Comparison of ENCODE assay signal across 9 cellular contexts in genomic region chr2:113175101-113175628, GRCh38. TPM values are rescaled to one million over a fixed set of nuclear protein-coding genes. Genes with fewer than 3 reads are reported as not detected.
A peak's percentile ranks its signal among the peaks of the same experiment; 100 is the strongest.
DNase-seq lines count a peak whose midpoint lies in the region; ATAC-seq, FAIRE-seq and TF ChIP-seq lines count a peak whose summit lies in the region.
"Had no signal": no experiment of that assay in that cellular context is flagged by ENCODE, and none has a peak within 500 bp of the region (broad histone marks: within the 10 kb centered on the region; RNA-seq: fewer than 3 reads in every experiment).

No MANE protein-coding gene starts in this region.

- peak; percentile 47 for ATAC-seq in GM18520 (IDR thresholded peaks at IDR 0.05; ENCODE audit: unreplicated experiment)
- ATAC-seq in HG02763 (IDR thresholded peaks at IDR 0.05; ENCODE audit: unreplicated experiment), result peak; percentile 70

- H3K36me3 ChIP-seq in colonic mucosa (no peaks in the 10 kb centered on the region), A673 (ENCODE audit: insufficient read depth, low read length, poor library complexity, severe bottlenecking) (no peaks in the 10 kb centered on the region), HAP-1 (replicated peaks) (no peaks in the 10 kb centered on the region)

- no peak for FAIRE-seq in D721Med (lab: Jason Lieb, UNC)

- no peak for TF ChIP-seq CTCF in colonic mucosa (IDR thresholded peaks at IDR 0.05)
- TF ChIP-seq CTCF in A673 (conservative IDR thresholded peaks at IDR 0.05; ENCODE audit: low read depth, low read length), result no peak
- no peak for TF ChIP-seq CTCF in D721Med (IDR thresholded peaks at IDR 0.05; ENCODE audit: insufficient read depth, missing control alignments)

- H3K27me3 ChIP-seq in colonic mucosa (no peaks in the 10 kb centered on the region), A673 (replicated peaks; ENCODE audit: insufficient read depth, low read depth, low read length, poor library complexity) (no peaks in the 10 kb centered on the region), HAP-1 (ENCODE audit: low read depth) (no peaks in the 10 kb centered on the region)

- H3K9me3 ChIP-seq in colonic mucosa, result no peaks in the 10 kb centered on the region
- H3K9me3 ChIP-seq in A673 (ENCODE audit: low read depth, low read length, poor library complexity, severe bottlenecking), result no peaks in the 10 kb centered on the region
- H3K9me3 ChIP-seq in HAP-1, result no peaks in the 10 kb centered on the region

- POLR2A ChIA-PET in A673 (lab: Charles Lee; ENCODE audit: low non-redundant PET), result interaction anchor here (0.6 kb wide), 1 partner anchor 96 kb away, joined by 3 read pairs; no protein-coding TSS in a partner anchor

- DNase-seq in RPMI8226 (peak; percentile 42), colonic mucosa (no peak), A673 (ENCODE audit: low spot score) (no peak), HAP-1 (ENCODE audit: low spot score in 2 of 2) (no peak), D721Med (ENCODE audit: insufficient read length, low spot score) (no peak)
- peak; percentile 43 for DNase-seq in stimulated activated CD4-positive, alpha-beta T cell treated with anti-CD3 and anti-CD28 coated beads, Interleukin-4, amount 100 ng/mL, for 1 hour

- H3K4me1 ChIP-seq in colonic mucosa, result no peaks in the 10 kb centered on the region
- H3K4me1 ChIP-seq in A673 (ENCODE audit: insufficient read depth, low read length, poor library complexity, severe bottlenecking), result no peaks in the 10 kb centered on the region
- H3K4me1 ChIP-seq in HAP-1, result no peaks in the 10 kb centered on the region

- peak overlapping the region; percentile 50 to 59 for H3K9ac ChIP-seq in colonic mucosa (ENCODE audit: low read depth in 2 of 2, low read length in 2 of 2)

- CTCF ChIA-PET in A673 (lab: Charles Lee), result interaction anchor here (0.6 kb wide), 1 partner anchor 23 kb away, joined by 3 read pairs; no protein-coding TSS in a partner anchor

- in situ Hi-C loops in HAP-1 (cut with MboI; ENCODE audit: low sequenced_read_pairs), result no loop called here

- no TSS peak for BruUV-seq in A673 (replicated peaks; lab: Mats Ljungman, UMichigan)

- peak overlapping the region; percentile 27 for H3K4me3 ChIP-seq in colonic mucosa
- no peak overlapping the region for H3K4me3 ChIP-seq in A673 (ENCODE audit: low read depth, low read length, poor library complexity, severe bottlenecking)
- no peak overlapping the region for H3K4me3 ChIP-seq in HAP-1

- intact Hi-C loops in colonic mucosa (cut with DNase I), result no loop called here
- intact Hi-C loops in A673 (cut with micrococcal nuclease; ENCODE audit: unreplicated experiment), result no loop called here

- peak overlapping the region; percentile 47 for H3K27ac ChIP-seq in colonic mucosa
- no peak overlapping the region for H3K27ac ChIP-seq in A673 (ENCODE audit: low read depth, low read length, poor library complexity, severe bottlenecking)

RNA-seq across cellular contexts. Expression of gene PSD4, which starts 1.4 kb away (rescaled TPM):
- total RNA-seq in colonic mucosa (10 to 100 TPM; 36.5 to 50.6 TPM), A673 (2021) (0.60 and 1.8 TPM in 2 replicates)

RNA-seq across cellular contexts. Expression of gene IL1RN, which starts 47.8 kb away (rescaled TPM):
- total RNA-seq in colonic mucosa, result 1 to 10 TPM; 1.5 to 6.0 TPM
- not detected in 2 replicates for total RNA-seq in A673 (2021)
- total RNA-seq: LHCN-M2 had no signal

Comparison
In these comparisons a context has a peak if more than half of its experiments do, and no peak if none do; other contexts are left out.
1. DNase-seq: peak in RPMI8226 (single experiment) and stimulated activated CD4-positive, alpha-beta T cell treated with anti-CD3 and anti-CD28 coated beads, Interleukin-4, amount 100 ng/mL, for 1 hour (single experiment); none in colonic mucosa (single experiment), A673 (single experiment), HAP-1 (0 of 2) and D721Med (single experiment).
2. RNA of gene PSD4, which starts 1.4 kb away (total RNA-seq): 36.5 to 50.6 TPM in colonic mucosa; 0.60 to 1.8 TPM in A673; every median in the first group is over 10 times any median in the second.